14 cellular contexts compared by ENCODE assay signal in the genomic region with DNA sequence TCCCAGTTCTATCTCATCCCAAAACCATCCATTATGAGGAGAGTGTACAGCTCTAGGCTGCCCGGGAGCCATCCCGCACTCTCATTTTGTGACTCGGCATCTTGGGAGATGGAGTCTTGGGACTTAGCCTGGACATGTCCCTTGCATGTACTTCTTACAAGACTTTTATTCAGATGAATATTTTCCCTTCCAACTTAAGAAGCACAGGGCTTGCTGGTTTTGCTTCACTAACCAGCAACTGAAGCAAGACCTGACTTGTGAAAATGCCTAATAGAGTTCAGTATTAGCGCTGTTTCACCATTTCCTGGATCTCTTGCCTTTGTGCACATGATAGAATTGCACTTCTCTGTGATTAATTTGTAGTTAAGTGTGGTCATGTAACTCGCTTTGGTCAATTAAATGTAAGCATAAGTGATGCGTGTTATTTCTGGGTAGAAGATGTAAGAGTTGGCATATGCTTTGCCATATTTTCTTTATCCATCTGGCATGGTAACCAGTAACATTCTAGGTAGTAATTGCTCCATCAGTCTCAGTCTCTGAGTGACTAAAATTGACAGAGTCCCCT. TPM values are rescaled to one million over a fixed set of nuclear protein-coding genes. Genes with fewer than 3 reads are reported as not detected.
DNase-seq lines count a peak whose midpoint lies in the region; ATAC-seq and TF ChIP-seq lines count a peak whose summit lies in the region.
"Had no signal": no experiment of that assay in that cellular context is flagged by ENCODE, and none has a peak within 500 bp of the region (broad histone marks: within the 10 kb centered on the region; RNA-seq: fewer than 3 reads in every experiment).

No MANE protein-coding gene starts in this region.

- CTCF ChIA-PET in CD4-positive, alpha-beta T cell (lab: Charles Lee), result no interaction called here

- no peaks in the 10 kb centered on the region for H4K20me1 ChIP-seq in osteoblast (ENCODE audit: insufficient read depth, low read length)

- no peaks in the 10 kb centered on the region for H3K27me3 Mint-ChIP-seq in CD4-positive, alpha-beta T cell
- H3K27me3 Mint-ChIP-seq: activated naive CD8-positive, alpha-beta T cell treated with anti-CD3 and anti-CD28 coated beads, Interleukin-2, amount 50 U/mL, for 24 hours had no signal

- H3K27ac Mint-ChIP-seq in CD4-positive, alpha-beta T cell, result no peak overlapping the region
- H3K27ac Mint-ChIP-seq: activated naive CD8-positive, alpha-beta T cell treated with anti-CD3 and anti-CD28 coated beads, Interleukin-2, amount 50 U/mL, for 24 hours had no signal

- H3K27me3 ChIP-seq in parathyroid adenoma (ENCODE audit: control insufficient read depth, insufficient read depth, low read length) (no peaks in the 10 kb centered on the region), osteoblast (ENCODE audit: insufficient read depth, low read length) (no peaks in the 10 kb centered on the region)
- no peaks in the 10 kb centered on the region for H3K27me3 ChIP-seq in CD4-positive, alpha-beta T cell (ENCODE audit: control insufficient read depth, insufficient read depth, low read length)
- H3K27me3 ChIP-seq: Peyer's patch had no signal

- DNase-seq in HPDE6-E6E7 (ENCODE audit: extremely low spot score) (peak; percentile 38), osteoblast (ENCODE audit: insufficient read length, low spot score, missing footprints) (no peak), cortex of kidney (lab: John Stamatoyannopoulos, UW) (no peak)
- DNase-seq in CD4-positive, alpha-beta T cell, result no peak
- DNase-seq: activated CD4-positive, alpha-beta T cell treated with anti-CD3 and anti-CD28 coated beads for 4 hours; activated naive CD8-positive, alpha-beta T cell treated with anti-CD3 and anti-CD28 coated beads, Interleukin-2, amount 50 U/mL, for 24 hours; GF-D8; left cardiac atrium; NCI-H1092; Peyer's patch; psoas muscle had no signal

- POLR2A ChIA-PET in CD4-positive, alpha-beta T cell (lab: Charles Lee), result no interaction called here

- H2AFZ ChIP-seq in parathyroid adenoma (peak overlapping the region; percentile 72), osteoblast (ENCODE audit: low read length) (no peak overlapping the region)

- peaks cover 2% of the 10 kb centered on the region for H3K9me3 Mint-ChIP-seq in CD4-positive, alpha-beta T cell
- H3K9me3 Mint-ChIP-seq: activated naive CD8-positive, alpha-beta T cell treated with anti-CD3 and anti-CD28 coated beads, Interleukin-2, amount 50 U/mL, for 24 hours had no signal

- no peaks in the 10 kb centered on the region for H3K36me3 ChIP-seq in parathyroid adenoma (ENCODE audit: control insufficient read depth, insufficient read depth, low read length)
- peaks cover 5% of the 10 kb centered on the region for H3K36me3 ChIP-seq in osteoblast (ENCODE audit: insufficient read depth, low read length)
- H3K36me3 ChIP-seq: Peyer's patch had no signal

- ATAC-seq in GM18873 (IDR thresholded peaks at IDR 0.05; ENCODE audit: low FRiP score, unreplicated experiment) (peak; percentile 58), GM21786 (IDR thresholded peaks at IDR 0.05; ENCODE audit: unreplicated experiment) (peak; percentile 72)
- no peak for ATAC-seq in CD4-positive, alpha-beta T cell (ENCODE audit: poor library complexity)
- ATAC-seq: activated naive CD8-positive, alpha-beta T cell treated with anti-CD3 and anti-CD28 coated beads, Interleukin-2, amount 50 U/mL, for 24 hours; left cardiac atrium had no signal

- no peak for TF ChIP-seq CTCF in parathyroid adenoma (IDR thresholded peaks at IDR 0.05)
- no peak for TF ChIP-seq CTCF in osteoblast (IDR thresholded peaks at IDR 0.05; ENCODE audit: extremely low read depth, low read depth, low read length)
- TF ChIP-seq CTCF in CD4-positive, alpha-beta T cell (IDR thresholded peaks at IDR 0.05), result no peak

- H3K4me3 ChIP-seq in parathyroid adenoma (ENCODE audit: low read depth, low read length) (no peak overlapping the region), osteoblast (ENCODE audit: insufficient read depth, low read length) (no peak overlapping the region)
- H3K4me3 ChIP-seq: Peyer's patch, psoas muscle had no signal

- H3K4me1 Mint-ChIP-seq in CD4-positive, alpha-beta T cell (ENCODE audit: low read depth), result peaks cover 49% of the 10 kb centered on the region

- H3K27ac ChIP-seq in parathyroid adenoma (no peak overlapping the region), osteoblast (ENCODE audit: low read depth, low read length) (no peak overlapping the region)
- H3K27ac ChIP-seq in CD4-positive, alpha-beta T cell (ENCODE audit: low read depth, low read length), result no peak overlapping the region
- H3K27ac ChIP-seq: Peyer's patch, psoas muscle had no signal

- H3K9me3 ChIP-seq in parathyroid adenoma (ENCODE audit: control insufficient read depth, low read length) (no peaks in the 10 kb centered on the region), osteoblast (ENCODE audit: low read depth, low read length) (no peaks in the 10 kb centered on the region)
- H3K9me3 ChIP-seq in CD4-positive, alpha-beta T cell (ENCODE audit: control insufficient read depth, low read length), result no peaks in the 10 kb centered on the region
- H3K9me3 ChIP-seq: psoas muscle had no signal

- H3K4me2 ChIP-seq in parathyroid adenoma (ENCODE audit: low read length), result no peak overlapping the region
- no peak overlapping the region for H3K4me2 ChIP-seq in osteoblast (ENCODE audit: insufficient read depth, low read length)

- peaks cover 4% of the 10 kb centered on the region for H3K4me1 ChIP-seq in parathyroid adenoma
- H3K4me1 ChIP-seq in osteoblast (ENCODE audit: insufficient read depth, low read length), result peaks cover 13% of the 10 kb centered on the region
- H3K4me1 ChIP-seq: Peyer's patch had no signal

- H3K4me3 Mint-ChIP-seq in CD4-positive, alpha-beta T cell, result no peak overlapping the region
- H3K4me3 Mint-ChIP-seq: activated naive CD8-positive, alpha-beta T cell treated with anti-CD3 and anti-CD28 coated beads, Interleukin-2, amount 50 U/mL, for 24 hours had no signal

- H3K79me2 ChIP-seq in parathyroid adenoma, result no peaks in the 10 kb centered on the region
- H3K79me2 ChIP-seq in osteoblast (ENCODE audit: insufficient read depth, low read length), result no peaks in the 10 kb centered on the region

- intact Hi-C loops in CD4-positive, alpha-beta T cell (cut with DNase I, micrococcal nuclease), result no loop called here

- H3K9ac ChIP-seq in parathyroid adenoma, result no peak overlapping the region

- no peaks in the 10 kb centered on the region for H3K36me3 Mint-ChIP-seq in CD4-positive, alpha-beta T cell (ENCODE audit: low read depth)

RNA-seq across cellular contexts. Expression of gene PDCD1LG2, which starts 55.8 kb away (rescaled TPM):
- 4.7 and 5.3 TPM in 2 replicates for total RNA-seq in osteoblast
- under 1 TPM; 0.11 to 0.17 TPM for total RNA-seq in CD4-positive, alpha-beta T cell
